ENCODE assay signal across 1 cellular context in genomic region chr5:149141957-149142851, GRCh38.
TF ChIP-seq lines count a peak whose summit lies in the region.

No MANE protein-coding gene starts in this region.

TF ChIP-seq in K562, 482 proteins besides CTCF, POLR2A, EP300 and RAD21 (continued from another document):
- no peak for TF ChIP-seq PREB (CRISPR knock-in tag; IDR thresholded peaks at IDR 0.05)
